39 cellular contexts compared by ENCODE assay signal in genomic region chr3:127284258-127284657, GRCh38. TPM values are rescaled to one million over a fixed set of nuclear protein-coding genes. Genes with fewer than 3 reads are reported as not detected.
"Had no signal": no experiment of that assay in that cellular context is flagged by ENCODE, and none has a peak within 500 bp of the region (broad histone marks: within the 10 kb centered on the region; RNA-seq: fewer than 3 reads in every experiment).

No MANE protein-coding gene starts in this region.

- H3K4me2 ChIP-seq: KMS-11 had no signal

- H3K9me3 ChIP-seq: MG63 had no signal

- H3K9ac ChIP-seq: KMS-11 had no signal

- DNase-seq: Kasumi-1, KBM-7, KG1, MG63, MM.1S, MV-4-11, NCI-H1048, NCI-H1092, NCI-H1092 treated with DMSO at 0.1 percent for 48 hours, NCI-H1105, NCI-H1105 treated with DMSO at 0.1 percent for 48 hours, NCI-H1417, NCI-H1417 treated with DMSO at 0.1 percent for 48 hours, NCI-H1436, NCI-H1436 treated with DMSO at 0.1 percent for 48 hours, NCI-H146, NCI-H1694, NCI-H1694 treated with DMSO at 0.1 percent for 48 hours, NCI-H187, NCI-H187 treated with DMSO at 0.1 percent for 48 hours, NCI-H1930, NCI-H2029, NCI-H2029 treated with DMSO at 0.1 percent for 48 hours, NCI-H2081, NCI-H2081 treated with DMSO at 0.1 percent for 48 hours, NCI-H2107, NCI-H2171, NCI-H2171 treated with DMSO at 0.1 percent for 48 hours, NCI-H2227 treated with DMSO at 0.1 percent for 48 hours, NCI-H226, NCI-H345, NCI-H446, NCI-H446 treated with DMSO at 0.1 percent for 48 hours, NCI-H510A had no signal

- H3K27ac ChIP-seq: KMS-11 had no signal

- H3K36me3 ChIP-seq: MG63 had no signal

- H3K27me3 ChIP-seq: MG63 had no signal

- H3K4me3 ChIP-seq: MG63 had no signal

RNA-seq across cellular contexts. Expression of gene PRR20G, which starts 3.6 kb away (rescaled TPM):
- total RNA-seq: LHCN-M2, M059J, MCF 10A, NCI-H460 had no signal
